8 cellular contexts compared by ENCODE assay signal in genomic region chr7:39746162-39746782, GRCh38.
A peak's percentile ranks its signal among the peaks of the same experiment; 100 is the strongest.
DNase-seq lines count a peak whose midpoint lies in the region; FAIRE-seq and TF ChIP-seq lines count a peak whose summit lies in the region.

No MANE protein-coding gene starts in this region.

- no peak overlapping the region for H3K4me3 Mint-ChIP-seq in neural crest cell

- H3K36me3 ChIP-seq in OCI-LY7 (ENCODE audit: insufficient read depth, low read length), result peaks cover 9% of the 10 kb centered on the region; the same call in 1 of the 2 replicates
- H3K36me3 ChIP-seq in fibroblast of lung (ENCODE audit: control insufficient read depth, insufficient read depth, low read length), result no peaks in the 10 kb centered on the region
- H3K36me3 ChIP-seq in transverse colon, result no peaks in the 10 kb centered on the region

- in situ Hi-C loops in transverse colon (cut with MboI; ENCODE audit: low pct_ligation_motif_present in 1 of 4, low pct_unique_long_range_greater_than_20kb in 1 of 4, low sequenced_read_pairs in 3 of 4), result loop anchor here in 3 of 4 donors (5.0 kb wide), 1 partner anchor 164 kb away; no protein-coding TSS in a partner anchor

- 23 to 33% methylated on average over 4 to 11 of the region's 11 CpGs for WGBS in transverse colon (ENCODE audit: low coverage in 1 of 2), 2 donors

- TF ChIP-seq CTCF in OCI-LY7 (conservative IDR thresholded peaks at IDR 0.05; ENCODE audit: low read length) (peak; percentile 93), fibroblast of lung (conservative IDR thresholded peaks at IDR 0.05 in 1 of 2, IDR thresholded peaks at IDR 0.05 in 1 of 2; ENCODE audit: low read depth in 1 of 2, low read length in 2 of 2) (peak; percentile 80), neural crest cell (conservative IDR thresholded peaks at IDR 0.05) (peak; percentile 79), transverse colon (IDR thresholded peaks at IDR 0.05) (peak; percentile 65 to 80 (median 71))

- POLR2A ChIA-PET in OCI-LY7 (lab: Charles Lee), result interaction anchor here (0.7 to 1.3 kb wide), 3 partner anchors 10 to 662 kb away, joined by 3 to 5 read pairs (median 4); no protein-coding TSS in a partner anchor

- no peaks in the 10 kb centered on the region for H3K9me3 Mint-ChIP-seq in neural crest cell

- TF ChIP-seq POLR2A in GM12891 (IDR thresholded peaks at IDR 0.05; ENCODE audit: low read depth, low read length), result no peak
- no peak for TF ChIP-seq POLR2A in transverse colon (IDR thresholded peaks at IDR 0.05)

- H3K36me3 Mint-ChIP-seq in neural crest cell (ENCODE audit: low read depth), result no peaks in the 10 kb centered on the region

- H3K9me3 ChIP-seq in OCI-LY7 (ENCODE audit: low read length) (no peaks in the 10 kb centered on the region), fibroblast of lung (ENCODE audit: control insufficient read depth, insufficient read depth, low read depth, low read length) (no peaks in the 10 kb centered on the region), transverse colon (no peaks in the 10 kb centered on the region)

- peak; percentile 84 for FAIRE-seq in GM12891 (lab: Jason Lieb, UNC)

- peaks cover 10% of the 10 kb centered on the region for H3K4me1 Mint-ChIP-seq in neural crest cell

- CTCF ChIA-PET in OCI-LY7 (lab: Charles Lee; ENCODE audit: unreplicated experiment), result interaction anchor here (0.7 to 4.5 kb wide), 4 partner anchors 11 to 166 kb away, joined by 3 to 18 read pairs (median 8); no protein-coding TSS in a partner anchor

- H3K4me2 ChIP-seq in OCI-LY7 (ENCODE audit: low read length), result no peak overlapping the region
- H3K4me2 ChIP-seq in fibroblast of lung (ENCODE audit: extremely low read depth, insufficient read depth, low read length), result peak overlapping the region; percentile 39

- BruUV-seq in OCI-LY7 (replicated peaks; lab: Mats Ljungman, UMichigan), result no TSS peak

- peaks cover 2% of the 10 kb centered on the region; the same call in 1 of the 2 replicates for H3K79me2 ChIP-seq in OCI-LY7 (ENCODE audit: insufficient read depth, low read depth, low read length)
- H3K79me2 ChIP-seq in fibroblast of lung (ENCODE audit: control insufficient read depth, insufficient read depth, low read length), result no peaks in the 10 kb centered on the region

- H3K9ac ChIP-seq in fibroblast of lung (ENCODE audit: insufficient read depth, low read length), result no peak overlapping the region

- H2AFZ ChIP-seq in OCI-LY7 (ENCODE audit: low read length) (no peak overlapping the region; the same call in 1 of the 2 replicates), fibroblast of lung (ENCODE audit: low read length) (no peak overlapping the region)

- TF ChIP-seq EP300 in transverse colon (IDR thresholded peaks at IDR 0.05; ENCODE audit: low read depth), result no peak

- H3K27me3 ChIP-seq in fibroblast of lung (ENCODE audit: control insufficient read depth, insufficient read depth, low read length) (no peaks in the 10 kb centered on the region), transverse colon (no peaks in the 10 kb centered on the region)

- H4K20me1 ChIP-seq in OCI-LY7 (ENCODE audit: insufficient read depth, low read length) (no peaks in the 10 kb centered on the region), fibroblast of lung (ENCODE audit: control insufficient read depth, extremely low read depth, insufficient read depth, low read length) (no peaks in the 10 kb centered on the region)

- H3K9me2 ChIP-seq in OCI-LY7 (ENCODE audit: insufficient read depth, low read length), result no peaks in the 10 kb centered on the region

- H3K27ac ChIP-seq in OCI-LY7 (ENCODE audit: low read depth, low read length, poor library complexity, severe bottlenecking) (no peak overlapping the region), fibroblast of lung (ENCODE audit: insufficient read depth, low read length) (no peak overlapping the region), transverse colon (no peak overlapping the region)

- intact Hi-C loops in OCI-LY7 (cut with micrococcal nuclease; ENCODE audit: unreplicated experiment) (loop anchor here (1.0 to 5.0 kb wide), 2 partner anchors 124 to 166 kb away; partner anchors contain the start of gene RALA), transverse colon (cut with DNase I; ENCODE audit: low total_unique reads) (loop anchor here (5.0 kb wide), 1 partner anchor 169 kb away; no protein-coding TSS in a partner anchor)

- H3K27me3 Mint-ChIP-seq in neural crest cell (ENCODE audit: low read depth), result no peaks in the 10 kb centered on the region

- DNase-seq in A172 (ENCODE audit: low spot score), result peak; percentile 89
- no peak for DNase-seq in GM12891 (ENCODE audit: insufficient read length, low spot score)
- DNase-seq in Jurkat, Clone E6-1 (ENCODE audit: low read depth, low spot score), result peak; percentile 44
- peak; percentile 64 for DNase-seq in OCI-LY7 (ENCODE audit: low spot score)
- peak; percentile 59 for DNase-seq in activated T-cell treated with anti-CD3 and anti-CD28 coated beads, Interleukin-2, amount 50 U/mL, for 1 hour
- peak; percentile 71 to 82 for DNase-seq in fibroblast of lung (ENCODE audit: low read depth in 2 of 2)
- peak; percentile 70 for DNase-seq in neural crest cell (ENCODE audit: low read depth, low spot score)
- DNase-seq in transverse colon, result peak; percentile 78

- no peak overlapping the region for H3K4me3 ChIP-seq in Jurkat, Clone E6-1 (ENCODE audit: low read length)
- no peak overlapping the region for H3K4me3 ChIP-seq in OCI-LY7 (ENCODE audit: low read depth, low read length, poor library complexity, severe bottlenecking)
- no peak overlapping the region for H3K4me3 ChIP-seq in fibroblast of lung (replicated peaks in 1 of 4; ENCODE audit: control extremely low read depth in 1 of 4, insufficient read depth in 1 of 4, low read depth in 3 of 4, low read length in 4 of 4)
- no peak overlapping the region for H3K4me3 ChIP-seq in transverse colon

- H3K4me1 ChIP-seq in OCI-LY7 (ENCODE audit: insufficient read depth, low read length, poor library complexity, severe bottlenecking) (no peaks in the 10 kb centered on the region), fibroblast of lung (ENCODE audit: control insufficient read depth, extremely low read depth, insufficient read depth, low read length) (peaks cover 3% of the 10 kb centered on the region), transverse colon (peaks cover 0 to 5% (median 1%) of the 10 kb centered on the region in 4 donors)

- H3K27ac Mint-ChIP-seq in neural crest cell (ENCODE audit: unreplicated experiment), result no peak overlapping the region

TF ChIP-seq in GM12891, 5 proteins besides CTCF, POLR2A, EP300 and RAD21:
- TF ChIP-seq TAF1 (IDR thresholded peaks at IDR 0.05; ENCODE audit: low read depth, low read length), result no peak
- TF ChIP-seq SPI1 (IDR thresholded peaks at IDR 0.05; ENCODE audit: low read depth, low read length), result no peak
- no peak for TF ChIP-seq POLR2AphosphoS5 (IDR thresholded peaks at IDR 0.05; ENCODE audit: low read depth, low read length)
- TF ChIP-seq PAX5 (IDR thresholded peaks at IDR 0.05; ENCODE audit: insufficient read depth, low read length, severe bottlenecking), result no peak
- TF ChIP-seq POU2F2 (IDR thresholded peaks at IDR 0.05; ENCODE audit: low read depth, low read length), result no peak
